13 cellular contexts compared by ENCODE assay signal in genomic region chr2:237595829-237596517, GRCh38. TPM values are rescaled to one million over a fixed set of nuclear protein-coding genes. Genes with fewer than 3 reads are reported as not detected.
DNase-seq lines count a peak whose midpoint lies in the region; ATAC-seq, FAIRE-seq and TF ChIP-seq lines count a peak whose summit lies in the region.
"Not testable (repeated sequence)": the region's sequence is repeated elsewhere in the genome, so short reads cannot be mapped to it uniquely, and the experiment has no call there.
"Had no signal": no experiment of that assay in that cellular context is flagged by ENCODE, and none has a peak within 500 bp of the region (broad histone marks: within the 10 kb centered on the region; RNA-seq: fewer than 3 reads in every experiment).

No MANE protein-coding gene starts in this region.

- TF ChIP-seq POLR2A in HCT116 (IDR thresholded peaks at IDR 0.05; ENCODE audit: borderline replicate concordance, extremely low read depth, insufficient read depth, insufficient read length); H1 (IDR thresholded peaks at IDR 0.05; ENCODE audit: control extremely low read depth in 1 of 2, low read depth in 2 of 2, low read length in 2 of 2); right lobe of liver (IDR thresholded peaks at IDR 0.05): not testable (repeated sequence)

- not testable (repeated sequence) for H4K5ac ChIP-seq in H1 (ENCODE audit: insufficient read length, low read depth, low read length)

- TF ChIP-seq EP300 in H1 (IDR thresholded peaks at IDR 0.05; ENCODE audit: borderline replicate concordance in 1 of 2, low read depth in 2 of 2, low read length in 2 of 2) = not testable (repeated sequence)

- ATAC-seq in HCT116; heart right ventricle; right lobe of liver; thoracic aorta (ENCODE audit: insufficient number of reproducible peaks, low FRiP score, low read depth): not testable (repeated sequence)

- H4K91ac ChIP-seq in H1 (replicated peaks; ENCODE audit: insufficient read length, low read length) = peak overlapping the region; percentile 37

- peak overlapping the region; percentile 96; the same call in 1 of the 2 replicates for H3K18ac ChIP-seq in H1 (ENCODE audit: extremely low read depth, low read length)

- H3K9me3 ChIP-seq in HCT116 (ENCODE audit: control insufficient read depth in 1 of 2, insufficient read depth in 1 of 2, low read depth in 1 of 2, low read length in 2 of 2); H1 (ENCODE audit: insufficient read depth in 2 of 2, low read depth in 1 of 2, low read length in 1 of 2); heart right ventricle; right lobe of liver; parathyroid adenoma (ENCODE audit: control insufficient read depth, low read length); thoracic aorta: not testable (repeated sequence)

- TF ChIP-seq RAD21 in HCT116 (IDR thresholded peaks at IDR 0.05; ENCODE audit: low read depth); H1 (IDR thresholded peaks at IDR 0.05 in 1 of 2, conservative IDR thresholded peaks at IDR 0.05 in 1 of 2; ENCODE audit: low read depth in 2 of 2, low read length in 2 of 2): not testable (repeated sequence)

- not testable (repeated sequence) for H2BK5ac ChIP-seq in H1 (ENCODE audit: low read depth, low read length)

- TF ChIP-seq CTCF in HCT116 (IDR thresholded peaks at IDR 0.05 in 2 of 3, conservative IDR thresholded peaks at IDR 0.05 in 1 of 3; ENCODE audit: borderline replicate concordance in 1 of 3, insufficient read depth in 1 of 3, low read depth in 2 of 3, low read length in 2 of 3); H1 (IDR thresholded peaks at IDR 0.05; ENCODE audit: control extremely low read depth in 1 of 3, insufficient read depth in 1 of 3, low read depth in 1 of 3, low read length in 3 of 3); heart right ventricle (IDR thresholded peaks at IDR 0.05); right lobe of liver (IDR thresholded peaks at IDR 0.05); parathyroid adenoma (IDR thresholded peaks at IDR 0.05); thoracic aorta (IDR thresholded peaks at IDR 0.05): not testable (repeated sequence)

- H2BK12ac ChIP-seq in H1 (ENCODE audit: low read depth, low read length) = peak overlapping the region; percentile 92; the same call in 1 of the 2 replicates

- DNase-seq in HCT116 (ENCODE audit: low read depth, low spot score); H1 (ENCODE audit: low read depth in 1 of 2, low spot score in 2 of 2); heart right ventricle; right lobe of liver; thoracic aorta (ENCODE audit: low spot score): not testable (repeated sequence)
- peak; percentile 14 for DNase-seq in activated effector memory CD4-positive, alpha-beta T cell treated with anti-CD3 and anti-CD28 coated beads, Interleukin-2, amount 50 U/mL, for 16 hours

- H3K79me1 ChIP-seq in H1 (ENCODE audit: low read depth, low read length) = not testable (repeated sequence)

- not testable (repeated sequence) for H3K27me3 ChIP-seq in HCT116 (ENCODE audit: insufficient read depth, low read length); H1 (replicated peaks in 1 of 4; ENCODE audit: control insufficient read depth in 3 of 4, extremely low read depth in 1 of 4, insufficient read depth in 3 of 4, low read length in 3 of 4); heart right ventricle; right lobe of liver; parathyroid adenoma (ENCODE audit: control insufficient read depth, insufficient read depth, low read length); thoracic aorta (replicated peaks; ENCODE audit: insufficient read depth)

- not testable (repeated sequence) for H4K20me1 ChIP-seq in HCT116 (ENCODE audit: insufficient read depth); H1 (replicated peaks in 1 of 2; ENCODE audit: control insufficient read depth in 1 of 2, insufficient read depth in 2 of 2, low read length in 2 of 2)

- RAD21 ChIA-PET in HCT116 (lab: Charles Lee; ENCODE audit: low non-redundant PET in 1 of 2, low total read pairs in 2 of 2, uncharacterized antibody in 2 of 2, unreplicated experiment in 2 of 2) = not testable (repeated sequence)

- not testable (repeated sequence) for H3K4me3 ChIP-seq in HCT116 (replicated peaks in 1 of 2; ENCODE audit: low read depth in 1 of 2, low read length in 2 of 2); H1 (ENCODE audit: extremely low read depth in 1 of 4, insufficient read depth in 2 of 4, low read depth in 3 of 4, low read length in 4 of 4); heart right ventricle; right lobe of liver; parathyroid adenoma (ENCODE audit: low read depth, low read length); thoracic aorta

- peaks cover 7 to 16% of the 10 kb centered on the region in 2 experiments; a peak in 3 of 4 replicates for H3K4me1 ChIP-seq in HCT116 (ENCODE audit: control insufficient read depth in 1 of 2, insufficient read depth in 2 of 2, low read length in 2 of 2)
- peaks cover 18 to 47% (median 33%) of the 10 kb centered on the region in 4 experiments for H3K4me1 ChIP-seq in H1 (replicated peaks in 1 of 4; ENCODE audit: control insufficient read depth in 3 of 4, insufficient read depth in 4 of 4, low read length in 3 of 4)
- peaks cover 8 to 47% (median 33%) of the 10 kb centered on the region in 9 donors for H3K4me1 ChIP-seq in heart right ventricle
- peaks cover 0 to 32% (median 13%) of the 10 kb centered on the region in 4 donors for H3K4me1 ChIP-seq in right lobe of liver
- H3K4me1 ChIP-seq in parathyroid adenoma = peaks cover 37% of the 10 kb centered on the region
- H3K4me1 ChIP-seq in thoracic aorta (ENCODE audit: control insufficient read depth in 1 of 2, low read depth in 2 of 2) = peaks cover 22 to 68% of the 10 kb centered on the region in 2 donors

- not testable (repeated sequence) for H3K9ac ChIP-seq in HCT116 (ENCODE audit: low read length); H1 (replicated peaks in 1 of 4; ENCODE audit: extremely low read depth in 1 of 4, low read depth in 3 of 4, low read length in 3 of 4); parathyroid adenoma

- BruUV-seq in HCT116 (replicated peaks; lab: Mats Ljungman, UMichigan) = not testable (repeated sequence)

- not testable (repeated sequence) for FAIRE-seq in H1 (lab: Jason Lieb, UNC)

- not testable (repeated sequence) for H3K79me2 ChIP-seq in HCT116 (ENCODE audit: insufficient read depth, low read length); H1 (ENCODE audit: control insufficient read depth in 1 of 2, insufficient read depth in 2 of 2, low read length in 2 of 2); parathyroid adenoma

- not testable (repeated sequence) for H2BK120ac ChIP-seq in H1 (replicated peaks; ENCODE audit: low read depth, low read length)

- intact Hi-C loops in HCT116 (cut with micrococcal nuclease) = not testable (repeated sequence)
- intact Hi-C loops in heart right ventricle (cut with DNase I) (loop anchor here in 3 of 10 donors (5.0 to 10.0 kb wide), 3 partner anchors 66 to 151 kb away; no protein-coding TSS in a partner anchor), right lobe of liver (cut with DNase I) (loop anchor here in 1 of 2 donors (10.0 kb wide), 1 partner anchor 149 kb away; no protein-coding TSS in a partner anchor)

- H3K27ac ChIP-seq in HCT116 (ENCODE audit: low read depth, low read length); H1 (ENCODE audit: low read depth, low read length): not testable (repeated sequence)
- H3K27ac ChIP-seq in heart right ventricle (peak overlapping the region in 6 of 10 donors; percentile 43 to 80 (median 75)), right lobe of liver (peak overlapping the region in 2 of 3 donors; percentile 72 to 79), parathyroid adenoma (peak overlapping the region; percentile 76), thoracic aorta (peak overlapping the region; percentile 86 to 93)

- 74% methylated on average over 3 of the region's 4 CpGs; no CpG with 5 or more reads in 1 of the 2 experiments for WGBS in H1 (ENCODE audit: extremely low coverage in 1 of 2, insufficient coverage in 1 of 2, insufficient read length in 1 of 2, insufficient replicate concordance in 2 of 2, low coverage in 1 of 2, low lambda C conversion rate in 2 of 2, missing lambda C conversion rate in 1 of 2), 2 experiments
- WGBS in heart right ventricle, 2 donors = 83 to 97% methylated on average over 3 to 4 of the region's 4 CpGs
- WGBS in right lobe of liver (ENCODE audit: insufficient coverage, low coverage, low lambda C conversion rate, missing lambda C conversion rate) = 89% methylated on average over 3 of the region's 4 CpGs

- not testable (repeated sequence) for H2AFZ ChIP-seq in HCT116 (ENCODE audit: low read depth, low read length, poor library complexity, severe bottlenecking); H1 (ENCODE audit: low read length); parathyroid adenoma

- not testable (repeated sequence) for H3K14ac ChIP-seq in H1 (ENCODE audit: insufficient read length)

- CTCF ChIA-PET in HCT116 (lab: Charles Lee) (interaction anchor here (1.0 kb wide), 1 partner anchor 24 kb away, joined by 3 read pairs; no protein-coding TSS in a partner anchor), H1 (lab: Charles Lee; ENCODE audit: partially characterized antibody) (interaction anchor here (1.0 to 1.3 kb wide), 2 partner anchors 15 to 28 kb away, joined by 3 to 4 read pairs; no protein-coding TSS in a partner anchor)

- not testable (repeated sequence) for H3K23ac ChIP-seq in H1 (ENCODE audit: insufficient read length)

- POLR2A ChIA-PET in HCT116 (lab: Charles Lee) = not testable (repeated sequence)
- POLR2A ChIA-PET in H1 (lab: Charles Lee; ENCODE audit: partially characterized antibody) = interaction anchor here (1.1 to 7.5 kb wide), 3 partner anchors 10 to 20 kb away, joined by 3 to 51 read pairs (median 9); no protein-coding TSS in a partner anchor

- H3K4me2 ChIP-seq in HCT116 (ENCODE audit: low read length) = peak overlapping the region; percentile 28; the same call in 1 of the 2 replicates
- H3K4me2 ChIP-seq in H1 (ENCODE audit: insufficient read depth in 1 of 2, low read depth in 2 of 2, low read length in 2 of 2); parathyroid adenoma (ENCODE audit: low read length): not testable (repeated sequence)

- H2BK20ac ChIP-seq in H1 (ENCODE audit: low read length) = peak overlapping the region; percentile 98; the same call in 1 of the 2 replicates

- not testable (repeated sequence) for H3K56ac ChIP-seq in H1 (replicated peaks; ENCODE audit: insufficient read length, low read depth, low read length)

- peak overlapping the region; percentile 71; the same call in 1 of the 2 replicates for H2AK5ac ChIP-seq in H1 (ENCODE audit: low read depth, low read length)

- not testable (repeated sequence) for H3K36me3 ChIP-seq in HCT116 (ENCODE audit: control insufficient read depth in 1 of 2, insufficient read depth in 2 of 2, low read length in 2 of 2); H1 (ENCODE audit: control insufficient read depth in 2 of 4, insufficient read depth in 4 of 4, low read length in 3 of 4); heart right ventricle; right lobe of liver; parathyroid adenoma (ENCODE audit: control insufficient read depth, insufficient read depth, low read length); thoracic aorta

- not testable (repeated sequence) for H4K8ac ChIP-seq in H1 (ENCODE audit: extremely low read depth, insufficient read depth, low read length)

- H3K9me2 ChIP-seq in HCT116 (ENCODE audit: insufficient read depth) = not testable (repeated sequence)

- H3K23me2 ChIP-seq in H1 (ENCODE audit: low read depth, low read length) = not testable (repeated sequence)

- not testable (repeated sequence) for H3K4ac ChIP-seq in H1 (replicated peaks; ENCODE audit: insufficient read length, low read depth, low read length)

- 0 out of 2 replicates have a peak overlapping the region, but pooled peaks have one; percentile 84 for H2BK15ac ChIP-seq in H1 (ENCODE audit: low read length)

RNA-seq across cellular contexts. Expression of gene RAB17, which starts 5.4 kb away (rescaled TPM):
- 41.8 TPM for total RNA-seq in HCT116 (2021; ENCODE audit: unreplicated experiment)
- 28.8 and 31.5 TPM in 2 replicates for polyA plus RNA-seq in HCT116 (2012)
- 83.4 and 83.8 TPM in 2 replicates for total RNA-seq in H1 (2021; fragmentation: NEBNext Ultra II Directional; extraction: Animal tissue kit (Norgen Biotek cat#: 25700))
- polyA plus RNA-seq in H1 (2011; rRNA removed) = 42.6 and 61.3 TPM in 2 replicates
- 101 TPM for polyA plus RNA-seq in H1 (2011; cell fraction: cytosol; rRNA removed)
- 167 TPM for polyA plus RNA-seq in H1 (2011; cell fraction: nucleus; rRNA removed)
- polyA plus RNA-seq in H1 (2012, experiment 1 of 2) = 84.7 to 102 TPM (median 94.1 TPM) in 4 replicates
- 63.0 TPM for polyA plus RNA-seq in H1 (2012, experiment 2 of 2)
- polyA plus RNA-seq in H1 (2013, experiment 1 of 2) = 232 TPM
- 228 TPM for polyA plus RNA-seq in H1 (2013, experiment 2 of 2)
- polyA minus RNA-seq in H1 (2011; rRNA and poly(A)+ RNA removed) = 46.1 and 50.2 TPM in 2 replicates
- 25.8 TPM for polyA minus RNA-seq in H1 (2011; cell fraction: cytosol; rRNA and poly(A)+ RNA removed)
- polyA minus RNA-seq in H1 (2011; cell fraction: nucleus; rRNA and poly(A)+ RNA removed) = 47.1 TPM
- 1 to 10 TPM; 1.9 to 6.9 (median 4.6) TPM for total RNA-seq in heart right ventricle
- 1 to 10 TPM; 4.8 to 7.6 TPM for polyA plus RNA-seq in heart right ventricle
- total RNA-seq in right lobe of liver = 100 to 1,000 TPM in 2 of 6 experiments, 10 to 100 TPM in 4; 57.5 to 129 (median 77.9) TPM
- 1 to 10 TPM; 6.4 to 6.5 TPM for total RNA-seq in thoracic aorta
- total RNA-seq: CD8-positive, alpha-beta memory T cell; IMR-90 had no signal
- polyA plus RNA-seq: CD8-positive, alpha-beta memory T cell had no signal

RNA-seq across cellular contexts. Expression of gene PRLH, which starts 29.6 kb away (rescaled TPM):
- not detected for total RNA-seq in HCT116 (2021; ENCODE audit: unreplicated experiment)
- not detected in 2 replicates for polyA plus RNA-seq in HCT116 (2012)
- not detected in 2 replicates for total RNA-seq in H1 (2021; fragmentation: NEBNext Ultra II Directional; extraction: Animal tissue kit (Norgen Biotek cat#: 25700))
- polyA plus RNA-seq in H1 (2011; rRNA removed) = not detected in 2 replicates
- polyA plus RNA-seq in H1 (2011; cell fraction: cytosol; rRNA removed) = not detected
- not detected for polyA plus RNA-seq in H1 (2011; cell fraction: nucleus; rRNA removed)
- polyA plus RNA-seq in H1 (2012, experiment 1 of 2) = not detected in 4 replicates
- polyA plus RNA-seq in H1 (2012, experiment 2 of 2) = not detected
- not detected for polyA plus RNA-seq in H1 (2013, experiment 1 of 2)
- polyA plus RNA-seq in H1 (2013, experiment 2 of 2) = not detected
- polyA minus RNA-seq in H1 (2011; rRNA and poly(A)+ RNA removed) = not detected in 2 replicates
- polyA minus RNA-seq in H1 (2011; cell fraction: cytosol; rRNA and poly(A)+ RNA removed) = not detected
- polyA minus RNA-seq in H1 (2011; cell fraction: nucleus; rRNA and poly(A)+ RNA removed) = not detected
- total RNA-seq in heart right ventricle = not detected
- not detected for polyA plus RNA-seq in heart right ventricle
- not detected for total RNA-seq in right lobe of liver
- total RNA-seq in thoracic aorta = not detected
- total RNA-seq: Calu3; CD8-positive, alpha-beta memory T cell; GM23338; IMR-90 had no signal
- polyA plus RNA-seq: A549; CD14-positive monocyte; CD8-positive, alpha-beta memory T cell; GM23338; IMR-90 had no signal

RNA-seq across cellular contexts. Expression of gene LRRFIP1, which starts 31.4 kb away (rescaled TPM):
- total RNA-seq in HCT116 (2021; ENCODE audit: unreplicated experiment) (76.9 TPM), heart right ventricle (100 to 1,000 TPM in 9 of 10 donors, 10 to 100 TPM in 1; 91.5 to 132 (median 112) TPM), right lobe of liver (10 to 100 TPM; 29.4 to 56.3 (median 49.7) TPM), thoracic aorta (100 to 1,000 TPM; 196 to 244 TPM)
- 55.4 and 60.6 TPM in 2 replicates for polyA plus RNA-seq in HCT116 (2012)
- total RNA-seq in H1 (2021; fragmentation: NEBNext Ultra II Directional; extraction: Animal tissue kit (Norgen Biotek cat#: 25700)) = 68.6 and 75.8 TPM in 2 replicates
- polyA plus RNA-seq in H1 (2011; rRNA removed) (12.1 and 13.8 TPM in 2 replicates), heart right ventricle (100 to 1,000 TPM; 103 to 111 TPM)
- 25.4 TPM for polyA plus RNA-seq in H1 (2011; cell fraction: cytosol; rRNA removed)
- 26.6 TPM for polyA plus RNA-seq in H1 (2011; cell fraction: nucleus; rRNA removed)
- polyA plus RNA-seq in H1 (2012, experiment 1 of 2) = 33.6 to 61.3 TPM (median 38.1 TPM) in 4 replicates
- polyA plus RNA-seq in H1 (2012, experiment 2 of 2) = 4.3 TPM
- 98.5 TPM for polyA plus RNA-seq in H1 (2013, experiment 1 of 2)
- polyA plus RNA-seq in H1 (2013, experiment 2 of 2) = 87.2 TPM
- 18.7 and 22.1 TPM in 2 replicates for polyA minus RNA-seq in H1 (2011; rRNA and poly(A)+ RNA removed)
- polyA minus RNA-seq in H1 (2011; cell fraction: cytosol; rRNA and poly(A)+ RNA removed) = 18.1 TPM
- 46.1 TPM for polyA minus RNA-seq in H1 (2011; cell fraction: nucleus; rRNA and poly(A)+ RNA removed)
